10 cellular contexts compared by ENCODE assay signal in the genomic region with DNA sequence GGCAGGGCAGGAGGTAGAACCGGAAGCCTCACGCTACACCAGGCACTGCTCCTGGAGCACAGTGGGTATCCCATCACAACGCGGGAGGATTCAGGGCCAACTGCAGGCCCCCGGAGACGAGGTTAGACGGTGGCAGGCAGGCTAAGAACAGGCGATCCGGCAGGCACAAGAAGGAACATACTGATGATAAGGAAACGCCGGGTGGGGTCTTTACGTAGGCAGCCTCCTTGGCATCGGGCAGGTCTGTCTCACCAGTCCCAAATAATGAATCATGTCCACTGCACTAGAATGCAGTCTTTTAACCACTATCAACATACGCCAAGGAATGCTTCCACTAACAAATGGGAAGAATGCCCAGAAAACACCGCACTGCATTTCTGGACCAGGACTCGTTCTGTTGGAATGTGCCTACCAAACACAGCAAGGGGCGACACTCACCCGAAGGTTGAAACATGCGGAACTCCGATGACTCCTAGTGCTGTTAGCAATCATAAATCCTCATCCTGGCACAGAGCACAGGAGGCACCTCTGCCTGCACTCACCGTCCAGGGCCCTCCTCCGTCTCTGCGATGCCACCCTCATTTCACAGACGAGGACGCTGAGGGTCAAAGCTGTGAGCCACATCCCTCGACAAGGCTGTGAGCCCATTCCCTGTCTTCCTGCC. TPM values are rescaled to one million over a fixed set of nuclear protein-coding genes. Genes with fewer than 3 reads are reported as not detected.
A peak's percentile ranks its signal among the peaks of the same experiment; 100 is the strongest.
DNase-seq lines count a peak whose midpoint lies in the region; ATAC-seq and TF ChIP-seq lines count a peak whose summit lies in the region.
"Had no signal": no experiment of that assay in that cellular context is flagged by ENCODE, and none has a peak within 500 bp of the region (broad histone marks: within the 10 kb centered on the region; RNA-seq: fewer than 3 reads in every experiment).

No MANE protein-coding gene starts in this region.

- H3K36me3 Mint-ChIP-seq in Caco-2 (ENCODE audit: insufficient read depth, unreplicated experiment) = no peaks in the 10 kb centered on the region

- H3K27ac Mint-ChIP-seq in Caco-2 (ENCODE audit: unreplicated experiment) = no peak overlapping the region

- H3K9me3 ChIP-seq in thymus (ENCODE audit: control insufficient read depth) = no peaks in the 10 kb centered on the region
- no peaks in the 10 kb centered on the region for H3K9me3 ChIP-seq in Caco-2

- peak; percentile 3 for TF ChIP-seq CTCF in cardiac fibroblast (IDR thresholded peaks at IDR 0.05; ENCODE audit: low read depth, low read length)
- TF ChIP-seq CTCF in Caco-2 (IDR thresholded peaks at IDR 0.05; ENCODE audit: insufficient read depth in 1 of 2, low read depth in 1 of 2, low read length in 1 of 2, severe bottlenecking in 1 of 2, unreplicated experiment in 1 of 2) = no peak

- BruUV-seq in Caco-2 (replicated peaks; lab: Mats Ljungman, UMichigan) = no TSS peak

- ATAC-seq in HG03139 (IDR thresholded peaks at IDR 0.05; ENCODE audit: unreplicated experiment) = no peak
- ATAC-seq in HG02840 (IDR thresholded peaks at IDR 0.05; ENCODE audit: low FRiP score, unreplicated experiment) = no peak

- H3K27me3 Mint-ChIP-seq in Caco-2 (ENCODE audit: insufficient read depth, unreplicated experiment) = no peaks in the 10 kb centered on the region
- H3K27me3 Mint-ChIP-seq: naive B cell had no signal

- CTCF ChIA-PET in Caco-2 (lab: Charles Lee) = no interaction called here

- DNase-seq in HS-27A (ENCODE audit: low read depth) = peak; percentile 20
- DNase-seq in cardiac fibroblast (ENCODE audit: low read depth in 2 of 2) = peak; percentile 99
- peak; percentile 19 for DNase-seq in left kidney (ENCODE audit: low read depth, low spot score)
- no peak for DNase-seq in T-helper 9 cell
- no peak for DNase-seq in Caco-2
- DNase-seq: activated T-cell treated with anti-CD3 and anti-CD28 coated beads for 4 hours, naive B cell had no signal

- H3K27me3 ChIP-seq in thymus (ENCODE audit: control insufficient read depth, insufficient read depth) = no peaks in the 10 kb centered on the region
- no peaks in the 10 kb centered on the region for H3K27me3 ChIP-seq in Caco-2 (replicated peaks; ENCODE audit: control insufficient read depth, insufficient read depth, low read length)

- H3K4me3 ChIP-seq in cardiac fibroblast (replicated peaks in 1 of 2; ENCODE audit: low read depth in 2 of 2, low read length in 2 of 2) = peak overlapping the region in 1 of 2 donors; percentile 33
- no peak overlapping the region for H3K4me3 ChIP-seq in thymus (ENCODE audit: low read length)
- H3K4me3 ChIP-seq in Caco-2 (ENCODE audit: low read depth, low read length) = no peak overlapping the region

- no peaks in the 10 kb centered on the region for H3K9me3 Mint-ChIP-seq in Caco-2 (ENCODE audit: unreplicated experiment)
- H3K9me3 Mint-ChIP-seq: naive B cell had no signal

- POLR2A ChIA-PET in Caco-2 (lab: Charles Lee) = no interaction called here

- H3K27ac ChIP-seq in thymus (ENCODE audit: low read depth) = peak overlapping the region; percentile 1

- H3K4me1 ChIP-seq in thymus (ENCODE audit: control insufficient read depth, insufficient read depth, low read length) = no peaks in the 10 kb centered on the region
- H3K4me1 ChIP-seq in Caco-2 = no peaks in the 10 kb centered on the region

- 92% methylated on average over 26 of the region's 26 CpGs for WGBS in thymus

- H3K4me3 Mint-ChIP-seq in Caco-2 (ENCODE audit: unreplicated experiment) = no peak overlapping the region
- H3K4me3 Mint-ChIP-seq: naive B cell had no signal

- intact Hi-C loops in Caco-2 (cut with micrococcal nuclease; ENCODE audit: unreplicated experiment) = no loop called here

- no peaks in the 10 kb centered on the region for H3K4me1 Mint-ChIP-seq in Caco-2 (ENCODE audit: low read depth, unreplicated experiment)

- no peaks in the 10 kb centered on the region for H3K36me3 ChIP-seq in thymus (ENCODE audit: control insufficient read depth, insufficient read depth)
- H3K36me3 ChIP-seq in Caco-2 (ENCODE audit: control insufficient read depth, insufficient read depth, low read length) = no peaks in the 10 kb centered on the region

RNA-seq across cellular contexts. Expression of gene ZNF516, which starts 35.2 kb away (rescaled TPM):
- 8.9 TPM for polyA plus RNA-seq in thymus
- total RNA-seq in Caco-2 (2022) = 14.3 and 25.5 TPM in 2 replicates

Comparison
In these comparisons a context has a peak if more than half of its experiments do, and no peak if none do; other contexts are left out.
1. DNase-seq: peak in HS-27A (single experiment), cardiac fibroblast (2 of 2) and left kidney (single experiment); none in T-helper 9 cell (single experiment) and Caco-2 (0 of 2).